ENCODE assay signal across 7 cellular contexts in genomic region chr20:3576363-3576762, GRCh38.
"Had no signal": no experiment of that assay in that cellular context is flagged by ENCODE, and none has a peak within 500 bp of the region (broad histone marks: within the 10 kb centered on the region; RNA-seq: fewer than 3 reads in every experiment).

No MANE protein-coding gene starts in this region.

- H3K4me1 Mint-ChIP-seq: IgD-negative memory B cell had no signal

- H3K27ac Mint-ChIP-seq: GM23338, H9, IgD-negative memory B cell had no signal

- H3K9me3 Mint-ChIP-seq: GM23338, H9, IgD-negative memory B cell had no signal

- H3K4me2 ChIP-seq: GM23338 had no signal

- H3K27me3 Mint-ChIP-seq: IgD-negative memory B cell had no signal

- H3K4me3 ChIP-seq: GM23338 had no signal

- DNase-seq: H9, HCEC 1CT, KG1 had no signal

- H3K4me3 Mint-ChIP-seq: GM23338, H9, IgD-negative memory B cell had no signal

- FAIRE-seq: H1, H54 had no signal

- ATAC-seq: GM23338 had no signal
